In the genomic region with DNA sequence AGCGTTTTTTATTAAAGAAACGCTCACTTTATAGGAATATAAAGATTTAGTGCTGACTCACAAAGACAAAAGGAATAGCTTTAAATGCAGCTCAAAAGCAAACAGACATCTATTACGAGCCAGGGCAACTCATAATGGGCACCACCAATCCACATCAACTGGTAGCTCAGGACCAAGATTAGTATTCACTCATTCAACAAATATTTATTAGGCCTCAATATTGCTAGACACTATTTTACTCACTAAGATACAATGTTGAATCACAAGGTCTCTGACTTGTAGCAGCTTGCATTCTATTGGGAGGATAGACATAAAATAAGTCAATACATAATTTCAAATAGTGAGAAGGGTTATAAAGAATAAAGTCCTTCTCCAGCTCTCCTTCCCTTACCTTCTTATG, we compare ENCODE assay signal across 1 cellular context.
TF ChIP-seq lines count a peak whose summit lies in the region.

No MANE protein-coding gene starts in this region.

TF ChIP-seq in IMR-90, 13 proteins besides CTCF, POLR2A, EP300 and RAD21 (continued from another document):
- TF ChIP-seq, protein P1, sequence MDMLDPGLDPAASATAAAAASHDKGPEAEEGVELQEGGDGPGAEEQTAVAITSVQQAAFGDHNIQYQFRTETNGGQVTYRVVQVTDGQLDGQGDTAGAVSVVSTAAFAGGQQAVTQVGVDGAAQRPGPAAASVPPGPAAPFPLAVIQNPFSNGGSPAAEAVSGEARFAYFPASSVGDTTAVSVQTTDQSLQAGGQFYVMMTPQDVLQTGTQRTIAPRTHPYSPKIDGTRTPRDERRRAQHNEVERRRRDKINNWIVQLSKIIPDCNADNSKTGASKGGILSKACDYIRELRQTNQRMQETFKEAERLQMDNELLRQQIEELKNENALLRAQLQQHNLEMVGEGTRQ (IDR thresholded peaks at IDR 0.05; ENCODE audit: low read depth, low read length), result no peak
- TF ChIP-seq CEBPB (IDR thresholded peaks at IDR 0.05; ENCODE audit: low read depth, low read length) (no peak), FOS (IDR thresholded peaks at IDR 0.05; ENCODE audit: low read depth, low read length) (no peak), SMC3 (IDR thresholded peaks at IDR 0.05; ENCODE audit: low read depth, low read length) (no peak), MAZ (IDR thresholded peaks at IDR 0.05; ENCODE audit: borderline replicate concordance, low read depth, low read length) (no peak), CHD1 (IDR thresholded peaks at IDR 0.05; ENCODE audit: low read depth, low read length) (no peak), MAFK (IDR thresholded peaks at IDR 0.05; ENCODE audit: low read depth, low read length) (no peak)
- TF ChIP-seq, protein P2, sequence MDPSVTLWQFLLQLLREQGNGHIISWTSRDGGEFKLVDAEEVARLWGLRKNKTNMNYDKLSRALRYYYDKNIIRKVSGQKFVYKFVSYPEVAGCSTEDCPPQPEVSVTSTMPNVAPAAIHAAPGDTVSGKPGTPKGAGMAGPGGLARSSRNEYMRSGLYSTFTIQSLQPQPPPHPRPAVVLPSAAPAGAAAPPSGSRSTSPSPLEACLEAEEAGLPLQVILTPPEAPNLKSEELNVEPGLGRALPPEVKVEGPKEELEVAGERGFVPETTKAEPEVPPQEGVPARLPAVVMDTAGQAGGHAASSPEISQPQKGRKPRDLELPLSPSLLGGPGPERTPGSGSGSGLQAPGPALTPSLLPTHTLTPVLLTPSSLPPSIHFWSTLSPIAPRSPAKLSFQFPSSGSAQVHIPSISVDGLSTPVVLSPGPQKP (IDR thresholded peaks at IDR 0.05; ENCODE audit: borderline replicate concordance, low read depth, low read length), result no peak
